Comparison of ENCODE assay signal across 17 cellular contexts in the genomic region with DNA sequence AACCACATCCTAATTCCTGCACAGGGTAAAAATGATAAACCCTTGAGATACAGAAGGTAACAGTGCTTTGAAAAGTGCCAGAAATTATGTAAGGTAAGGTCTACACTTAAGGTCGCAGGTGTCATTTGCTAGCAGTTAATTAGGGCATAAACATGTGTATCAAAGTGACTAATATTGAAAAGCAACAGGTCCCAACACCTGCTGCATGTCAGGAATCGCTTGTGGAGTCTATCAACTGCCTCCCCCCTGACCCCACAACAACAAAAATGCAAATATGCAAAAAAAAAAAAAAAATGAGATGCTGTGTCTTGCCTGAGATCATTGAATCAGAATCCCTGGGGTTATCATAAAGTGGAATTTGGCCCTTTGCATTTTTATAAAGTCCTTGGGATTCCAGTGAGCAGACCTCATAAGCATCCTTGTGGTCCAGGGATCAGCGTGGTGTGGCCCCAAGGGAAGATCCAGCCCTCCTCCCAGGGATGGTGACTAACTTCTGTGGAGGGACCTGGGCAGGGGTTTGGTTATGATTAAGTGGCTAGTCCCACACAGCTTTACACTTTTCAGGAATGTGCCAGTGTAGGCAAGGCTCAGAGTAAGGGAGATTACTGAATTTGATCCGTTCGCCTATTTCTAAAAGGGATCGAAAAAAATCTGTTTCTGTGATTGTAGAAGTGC.
DNase-seq lines count a peak whose midpoint lies in the region; ATAC-seq, FAIRE-seq and TF ChIP-seq lines count a peak whose summit lies in the region.
"Had no signal": no experiment of that assay in that cellular context is flagged by ENCODE, and none has a peak within 500 bp of the region (broad histone marks: within the 10 kb centered on the region; RNA-seq: fewer than 3 reads in every experiment).

No MANE protein-coding gene starts in this region.

- no peak overlapping the region for H3K27ac Mint-ChIP-seq in WTC11
- H3K27ac Mint-ChIP-seq: stimulated activated memory B cell treated with anti-CD40 and anti-IgM and Interleukin-4, amounts not matched to agents 10 μg/mL and 1 μg/mL and 100 μg/mL, for 72 hours; T-helper 17 cell had no signal

- H2AFZ ChIP-seq in GM23248: no peak overlapping the region

- peaks cover 38% of the 10 kb centered on the region for H3K4me1 ChIP-seq in GM23248 (ENCODE audit: insufficient read depth)

- CTCF ChIA-PET in WTC11 (lab: Charles Lee): no interaction called here

- in situ Hi-C loops in GM23248 (cut with MboI): no loop called here

- TF ChIP-seq CTCF in foreskin fibroblast (IDR thresholded peaks at IDR 0.05; ENCODE audit: low read depth, low read length) (no peak), WTC11 (IDR thresholded peaks at IDR 0.05) (no peak)

- FAIRE-seq in urothelium cell line (lab: Jason Lieb, UNC): no peak

- H3K27me3 ChIP-seq in GM23248 (replicated peaks; ENCODE audit: insufficient read depth): no peaks in the 10 kb centered on the region

- H3F3A ChIP-seq in GM23248 (ENCODE audit: insufficient read depth): peaks cover 65% of the 10 kb centered on the region

- H3K9me3 ChIP-seq in GM23248 (ENCODE audit: low read depth): no peaks in the 10 kb centered on the region

- no peaks in the 10 kb centered on the region for H3K36me3 Mint-ChIP-seq in WTC11
- H3K36me3 Mint-ChIP-seq: stimulated activated memory B cell treated with anti-CD40 and anti-IgM and Interleukin-4, amounts not matched to agents 10 μg/mL and 1 μg/mL and 100 μg/mL, for 72 hours had no signal

- no peaks in the 10 kb centered on the region for H3K9me3 Mint-ChIP-seq in WTC11
- H3K9me3 Mint-ChIP-seq: stimulated activated memory B cell treated with anti-CD40 and anti-IgM and Interleukin-4, amounts not matched to agents 10 μg/mL and 1 μg/mL and 100 μg/mL, for 72 hours had no signal

- H3K9me2 ChIP-seq in GM23248 (ENCODE audit: insufficient read depth): no peaks in the 10 kb centered on the region

- WGBS in GM23248 (ENCODE audit: low coverage in 1 of 2, low lambda C conversion rate in 2 of 2, missing lambda C conversion rate in 2 of 2), 2 experiments: 56 to 66% methylated on average over 6 of the region's 6 CpGs

- peaks cover 26% of the 10 kb centered on the region; the same call in 1 of the 2 replicates for H3K36me3 ChIP-seq in GM23248 (ENCODE audit: low read depth)

- H3K4me3 Mint-ChIP-seq in WTC11: no peak overlapping the region
- H3K4me3 Mint-ChIP-seq: stimulated activated memory B cell treated with anti-CD40 and anti-IgM and Interleukin-4, amounts not matched to agents 10 μg/mL and 1 μg/mL and 100 μg/mL, for 72 hours; T-helper 17 cell had no signal

- peak; percentile 95 for DNase-seq in GM23248
- DNase-seq in foreskin fibroblast: peak; percentile 87 to 90
- DNase-seq in urothelium cell line (ENCODE audit: low spot score): peak; percentile 68
- DNase-seq in WTC11 (ENCODE audit: low spot score): no peak
- no peak for DNase-seq in NCI-H69 (lab: John Stamatoyannopoulos, UW)
- DNase-seq: activated CD4-positive, alpha-beta T cell treated with anti-CD3 and anti-CD28 coated beads for 48 hours; anterior cingulate cortex; Calu3; head of caudate nucleus; left colon; NCI-H1436 treated with DMSO at 0.1 percent for 48 hours; NCI-H524 treated with DMSO at 0.1 percent for 48 hours; stimulated activated CD4-positive, alpha-beta T cell treated with anti-CD3 and anti-CD28 coated beads, Interleukin-4, amount 100 ng/mL, for 4 hours; T-helper 17 cell had no signal

- no peaks in the 10 kb centered on the region for H3K4me1 Mint-ChIP-seq in WTC11
- H3K4me1 Mint-ChIP-seq: stimulated activated memory B cell treated with anti-CD40 and anti-IgM and Interleukin-4, amounts not matched to agents 10 μg/mL and 1 μg/mL and 100 μg/mL, for 72 hours had no signal

- H3K4me2 ChIP-seq in GM23248 (ENCODE audit: unreplicated experiment): peak overlapping the region; percentile 19

- H3K27ac ChIP-seq in GM23248: peak overlapping the region; percentile 29

- H3K27me3 Mint-ChIP-seq in WTC11 (ENCODE audit: low read depth): peaks cover 10% of the 10 kb centered on the region

- POLR2A ChIA-PET in WTC11 (lab: Charles Lee): no interaction called here

- H3K79me2 ChIP-seq in GM23248 (ENCODE audit: insufficient read depth): no peaks in the 10 kb centered on the region

- ATAC-seq in SK-N-SH treated with all-trans-retinoic acid at 6 μM for 48 hours (peak; percentile 10; the same call in 2 of the 3 replicates), WTC11 (no peak), HG03045 (IDR thresholded peaks at IDR 0.05; ENCODE audit: unreplicated experiment) (no peak)
- ATAC-seq: left colon; stimulated activated memory B cell treated with anti-CD40 and anti-IgM and Interleukin-4, amounts not matched to agents 10 μg/mL and 1 μg/mL and 100 μg/mL, for 72 hours; T-helper 17 cell had no signal

- H3K9ac ChIP-seq in GM23248: no peak overlapping the region

- no peak overlapping the region for H3K4me3 ChIP-seq in GM23248
- H3K4me3 ChIP-seq in foreskin fibroblast (ENCODE audit: low read depth in 1 of 2, low read length in 2 of 2): no peak overlapping the region

- H4K20me1 ChIP-seq in GM23248 (ENCODE audit: insufficient read depth): no peaks in the 10 kb centered on the region

TF ChIP-seq in SK-N-SH treated with all-trans-retinoic acid at 6 μM for 48 hours, 23 proteins besides CTCF, POLR2A, EP300 and RAD21 (continues in another document):
- TF ChIP-seq ZNF70 (CRISPR knock-in tag; IDR thresholded peaks at IDR 0.05) (no peak), RARB (CRISPR knock-in tag; IDR thresholded peaks at IDR 0.05) (no peak), TCF4 (CRISPR knock-in tag; IDR thresholded peaks at IDR 0.05; ENCODE audit: borderline replicate concordance) (no peak), GLIS3 (CRISPR knock-in tag; IDR thresholded peaks at IDR 0.05) (no peak), ESRRG (CRISPR knock-in tag; IDR thresholded peaks at IDR 0.05) (no peak), ZNF8 (CRISPR knock-in tag; IDR thresholded peaks at IDR 0.05) (no peak), TOX (CRISPR knock-in tag; IDR thresholded peaks at IDR 0.05; ENCODE audit: borderline replicate concordance) (no peak), ZNF565 (CRISPR knock-in tag; conservative IDR thresholded peaks at IDR 0.05; ENCODE audit: low read depth) (no peak), ZFP3 (CRISPR knock-in tag; IDR thresholded peaks at IDR 0.05) (no peak)
- TF ChIP-seq, protein P1, sequence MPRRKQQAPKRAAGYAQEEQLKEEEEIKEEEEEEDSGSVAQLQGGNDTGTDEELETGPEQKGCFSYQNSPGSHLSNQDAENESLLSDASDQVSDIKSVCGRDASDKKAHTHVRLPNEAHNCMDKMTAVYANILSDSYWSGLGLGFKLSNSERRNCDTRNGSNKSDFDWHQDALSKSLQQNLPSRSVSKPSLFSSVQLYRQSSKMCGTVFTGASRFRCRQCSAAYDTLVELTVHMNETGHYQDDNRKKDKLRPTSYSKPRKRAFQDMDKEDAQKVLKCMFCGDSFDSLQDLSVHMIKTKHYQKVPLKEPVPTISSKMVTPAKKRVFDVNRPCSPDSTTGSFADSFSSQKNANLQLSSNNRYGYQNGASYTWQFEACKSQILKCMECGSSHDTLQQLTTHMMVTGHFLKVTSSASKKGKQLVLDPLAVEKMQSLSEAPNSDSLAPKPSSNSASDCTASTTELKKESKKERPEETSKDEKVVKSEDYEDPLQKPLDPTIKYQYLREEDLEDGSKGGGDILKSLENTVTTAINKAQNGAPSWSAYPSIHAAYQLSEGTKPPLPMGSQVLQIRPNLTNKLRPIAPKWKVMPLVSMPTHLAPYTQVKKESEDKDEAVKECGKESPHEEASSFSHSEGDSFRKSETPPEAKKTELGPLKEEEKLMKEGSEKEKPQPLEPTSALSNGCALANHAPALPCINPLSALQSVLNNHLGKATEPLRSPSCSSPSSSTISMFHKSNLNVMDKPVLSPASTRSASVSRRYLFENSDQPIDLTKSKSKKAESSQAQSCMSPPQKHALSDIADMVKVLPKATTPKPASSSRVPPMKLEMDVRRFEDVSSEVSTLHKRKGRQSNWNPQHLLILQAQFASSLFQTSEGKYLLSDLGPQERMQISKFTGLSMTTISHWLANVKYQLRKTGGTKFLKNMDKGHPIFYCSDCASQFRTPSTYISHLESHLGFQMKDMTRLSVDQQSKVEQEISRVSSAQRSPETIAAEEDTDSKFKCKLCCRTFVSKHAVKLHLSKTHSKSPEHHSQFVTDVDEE (CRISPR knock-in tag; IDR thresholded peaks at IDR 0.05): no peak

TF ChIP-seq in WTC11, 78 proteins besides CTCF, POLR2A, EP300 and RAD21 (continues in another document):
- TF ChIP-seq ZNF121 (CRISPR knock-in tag; IDR thresholded peaks at IDR 0.05): no peak
- TF ChIP-seq, protein P2, sequence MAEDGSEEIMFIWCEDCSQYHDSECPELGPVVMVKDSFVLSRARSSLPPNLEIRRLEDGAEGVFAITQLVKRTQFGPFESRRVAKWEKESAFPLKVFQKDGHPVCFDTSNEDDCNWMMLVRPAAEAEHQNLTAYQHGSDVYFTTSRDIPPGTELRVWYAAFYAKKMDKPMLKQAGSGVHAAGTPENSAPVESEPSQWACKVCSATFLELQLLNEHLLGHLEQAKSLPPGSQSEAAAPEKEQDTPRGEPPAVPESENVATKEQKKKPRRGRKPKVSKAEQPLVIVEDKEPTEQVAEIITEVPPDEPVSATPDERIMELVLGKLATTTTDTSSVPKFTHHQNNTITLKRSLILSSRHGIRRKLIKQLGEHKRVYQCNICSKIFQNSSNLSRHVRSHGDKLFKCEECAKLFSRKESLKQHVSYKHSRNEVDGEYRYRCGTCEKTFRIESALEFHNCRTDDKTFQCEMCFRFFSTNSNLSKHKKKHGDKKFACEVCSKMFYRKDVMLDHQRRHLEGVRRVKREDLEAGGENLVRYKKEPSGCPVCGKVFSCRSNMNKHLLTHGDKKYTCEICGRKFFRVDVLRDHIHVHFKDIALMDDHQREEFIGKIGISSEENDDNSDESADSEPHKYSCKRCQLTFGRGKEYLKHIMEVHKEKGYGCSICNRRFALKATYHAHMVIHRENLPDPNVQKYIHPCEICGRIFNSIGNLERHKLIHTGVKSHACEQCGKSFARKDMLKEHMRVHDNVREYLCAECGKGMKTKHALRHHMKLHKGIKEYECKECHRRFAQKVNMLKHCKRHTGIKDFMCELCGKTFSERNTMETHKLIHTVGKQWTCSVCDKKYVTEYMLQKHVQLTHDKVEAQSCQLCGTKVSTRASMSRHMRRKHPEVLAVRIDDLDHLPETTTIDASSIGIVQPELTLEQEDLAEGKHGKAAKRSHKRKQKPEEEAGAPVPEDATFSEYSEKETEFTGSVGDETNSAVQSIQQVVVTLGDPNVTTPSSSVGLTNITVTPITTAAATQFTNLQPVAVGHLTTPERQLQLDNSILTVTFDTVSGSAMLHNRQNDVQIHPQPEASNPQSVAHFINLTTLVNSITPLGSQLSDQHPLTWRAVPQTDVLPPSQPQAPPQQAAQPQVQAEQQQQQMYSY (CRISPR knock-in tag; IDR thresholded peaks at IDR 0.05): no peak

Comparison
In these comparisons a context has a peak if more than half of its experiments do, and no peak if none do; other contexts are left out.
1. DNase-seq: peak in GM23248 (single experiment), foreskin fibroblast (2 of 2) and urothelium cell line (single experiment); none in WTC11 (single experiment) and NCI-H69 (single experiment).